In the genomic region with DNA sequence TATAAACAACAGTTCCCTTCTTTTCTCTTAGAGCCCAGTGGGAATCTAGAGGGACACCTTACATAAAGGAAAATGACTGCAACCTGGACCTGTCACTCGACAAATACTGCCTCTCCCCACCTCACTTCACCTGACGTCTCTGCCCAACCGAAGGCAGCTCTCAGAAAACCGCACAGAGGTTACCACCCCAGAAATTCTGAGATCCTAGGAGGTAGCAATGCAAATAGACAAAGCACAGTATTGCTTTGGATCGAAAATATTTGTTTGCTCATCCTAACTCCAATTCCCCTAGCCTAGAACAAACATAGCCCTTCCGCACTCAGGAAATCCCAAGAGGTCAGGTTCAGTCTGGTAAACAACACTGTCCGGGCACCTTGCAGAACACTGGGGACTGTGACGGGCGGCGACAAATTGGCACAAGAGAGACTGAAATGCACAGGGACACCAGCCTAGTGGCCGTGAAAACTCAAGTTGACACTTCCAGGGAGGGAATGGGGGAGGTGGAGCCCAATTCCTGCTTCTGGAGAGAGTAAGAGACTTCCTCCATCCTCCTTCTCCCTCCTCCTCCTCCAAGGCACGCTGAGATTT, we compare ENCODE assay signal across 8 cellular contexts. TPM values are rescaled to one million over a fixed set of nuclear protein-coding genes. Genes with fewer than 3 reads are reported as not detected.
A peak's percentile ranks its signal among the peaks of the same experiment; 100 is the strongest.
DNase-seq lines count a peak whose midpoint lies in the region; ATAC-seq and TF ChIP-seq lines count a peak whose summit lies in the region.

No MANE protein-coding gene starts in this region.

- peak overlapping the region; percentile 89 for H3K4me2 ChIP-seq in KMS-11

- H3K4me1 Mint-ChIP-seq in activated CD8-positive, alpha-beta T cell treated with anti-CD3 and anti-CD28 coated beads, Interleukin-2, amount 10 ng/mL, durations not matched to agents 7 days and 5 days (ENCODE audit: low read depth): peaks cover 40% of the 10 kb centered on the region

- H3K27ac ChIP-seq in KMS-11: peak overlapping the region; percentile 57

- peak overlapping the region; percentile 89 for H3K4me3 Mint-ChIP-seq in activated CD8-positive, alpha-beta T cell treated with anti-CD3 and anti-CD28 coated beads, Interleukin-2, amount 10 ng/mL, durations not matched to agents 7 days and 5 days

- peaks cover 30% of the 10 kb centered on the region; the same call in 1 of the 2 replicates for H3K79me2 ChIP-seq in KMS-11 (ENCODE audit: insufficient read depth, low read depth)

- H4K20me1 ChIP-seq in KMS-11 (ENCODE audit: insufficient read depth): no peaks in the 10 kb centered on the region

- POLR2A ChIA-PET in activated CD8-positive, alpha-beta T cell treated with anti-CD3 and anti-CD28 coated beads, Interleukin-2, amount 10 ng/mL, durations not matched to agents 7 days and 5 days (lab: Charles Lee): no interaction called here

- peaks cover 34% of the 10 kb centered on the region for H3K9me3 Mint-ChIP-seq in activated CD8-positive, alpha-beta T cell treated with anti-CD3 and anti-CD28 coated beads, Interleukin-2, amount 10 ng/mL, durations not matched to agents 7 days and 5 days (ENCODE audit: insufficient read depth)

- no peaks in the 10 kb centered on the region for H3K36me3 ChIP-seq in KMS-11 (ENCODE audit: insufficient read depth)

- peak overlapping the region; percentile 95 for H3K27ac Mint-ChIP-seq in activated CD8-positive, alpha-beta T cell treated with anti-CD3 and anti-CD28 coated beads, Interleukin-2, amount 10 ng/mL, durations not matched to agents 7 days and 5 days

- peak overlapping the region; percentile 99 for H2AFZ ChIP-seq in KMS-11 (ENCODE audit: low read depth)

- H3K4me1 ChIP-seq in KMS-11 (ENCODE audit: low read depth, poor library complexity, severe bottlenecking): peaks cover 20% of the 10 kb centered on the region

- DNase-seq in NCI-H510A treated with DMSO at 0.1 percent for 48 hours (lab: John Stamatoyannopoulos, UW) (peak; percentile 55), NCI-H510A (lab: John Stamatoyannopoulos, UW) (no peak), foreskin fibroblast (peak in 1 of 2 donors; percentile 24), omental fat pad (ENCODE audit: low spot score) (no peak), NCI-H2171 (lab: John Stamatoyannopoulos, UW) (no peak)
- DNase-seq in activated CD8-positive, alpha-beta T cell treated with anti-CD3 and anti-CD28 coated beads, Interleukin-2, amount 10 ng/mL, durations not matched to agents 7 days and 5 days: peak; percentile 32

- peaks cover 9% of the 10 kb centered on the region for H3K27me3 Mint-ChIP-seq in activated CD8-positive, alpha-beta T cell treated with anti-CD3 and anti-CD28 coated beads, Interleukin-2, amount 10 ng/mL, durations not matched to agents 7 days and 5 days (ENCODE audit: low read depth)

- CTCF ChIA-PET in activated CD8-positive, alpha-beta T cell treated with anti-CD3 and anti-CD28 coated beads, Interleukin-2, amount 10 ng/mL, durations not matched to agents 7 days and 5 days (lab: Charles Lee): no interaction called here

- H3K27me3 ChIP-seq in KMS-11 (ENCODE audit: insufficient read depth, low read depth): no peaks in the 10 kb centered on the region

- ATAC-seq in GM21737 (IDR thresholded peaks at IDR 0.05; ENCODE audit: unreplicated experiment) (peak; percentile 38), omental fat pad (ENCODE audit: low FRiP score) (peak; percentile 37)
- peak; percentile 42 for ATAC-seq in activated CD8-positive, alpha-beta T cell treated with anti-CD3 and anti-CD28 coated beads, Interleukin-2, amount 10 ng/mL, durations not matched to agents 7 days and 5 days

- H3K36me3 Mint-ChIP-seq in activated CD8-positive, alpha-beta T cell treated with anti-CD3 and anti-CD28 coated beads, Interleukin-2, amount 10 ng/mL, durations not matched to agents 7 days and 5 days (ENCODE audit: low read depth): peaks cover 32% of the 10 kb centered on the region

- peak overlapping the region; percentile 88 for H3K9ac ChIP-seq in KMS-11

- H3K4me3 ChIP-seq in KMS-11 (IDR thresholded peaks at IDR 0.05; ENCODE audit: insufficient read depth, low read depth, low read length): no peak overlapping the region
- peak overlapping the region; percentile 65 to 91 for H3K4me3 ChIP-seq in foreskin fibroblast (ENCODE audit: low read depth in 1 of 2, low read length in 2 of 2)

- TF ChIP-seq CTCF in KMS-11 (conservative IDR thresholded peaks at IDR 0.05; ENCODE audit: low read depth, low read length): no peak
- TF ChIP-seq CTCF in foreskin fibroblast (IDR thresholded peaks at IDR 0.05; ENCODE audit: low read depth, low read length): no peak
- no peak for TF ChIP-seq CTCF in omental fat pad (IDR thresholded peaks at IDR 0.05)

RNA-seq across cellular contexts. Expression of a gene that starts 0.4 kb away (rescaled TPM):
- 10 to 100 TPM; 33.8 to 34.5 TPM for total RNA-seq in activated CD8-positive, alpha-beta T cell treated with anti-CD3 and anti-CD28 coated beads, Interleukin-2, amount 10 ng/mL, durations not matched to agents 7 days and 5 days
- 10 to 100 TPM; 47.3 to 64.0 (median 52.1) TPM for total RNA-seq in omental fat pad

RNA-seq across cellular contexts. Expression of a gene that starts 43.9 kb away (rescaled TPM):
- total RNA-seq in activated CD8-positive, alpha-beta T cell treated with anti-CD3 and anti-CD28 coated beads, Interleukin-2, amount 10 ng/mL, durations not matched to agents 7 days and 5 days: under 1 TPM; 0.11 to 0.39 TPM
- 10 to 100 TPM in 2 of 4 donors, 1 to 10 TPM in 2; 3.3 to 48.4 (median 9.4) TPM for total RNA-seq in omental fat pad

Comparison
In these comparisons a context has a peak if more than half of its experiments do, and no peak if none do; other contexts are left out.
1. DNase-seq: peak in NCI-H510A treated with DMSO at 0.1 percent for 48 hours (single experiment) and activated CD8-positive, alpha-beta T cell treated with anti-CD3 and anti-CD28 coated beads, Interleukin-2, amount 10 ng/mL, durations not matched to agents 7 days and 5 days (single experiment); none in NCI-H510A (single experiment), omental fat pad (single experiment) and NCI-H2171 (single experiment).
2. Peak in every context shown above with its lines, with median percentiles within 50 percentile points of each other: ATAC-seq.